In genomic region chr17:74814453-74814852, GRCh38 we compare ENCODE assay signal across 1 cellular context.
TF ChIP-seq lines count a peak whose summit lies in the region.

No MANE protein-coding gene starts in this region.

TF ChIP-seq in IMR-90, 13 proteins besides CTCF, POLR2A, EP300 and RAD21:
- no peak for TF ChIP-seq BHLHE40 (IDR thresholded peaks at IDR 0.05; ENCODE audit: low read depth, low read length)
- no peak for TF ChIP-seq SMC3 (IDR thresholded peaks at IDR 0.05; ENCODE audit: low read depth, low read length)
- TF ChIP-seq FOS (IDR thresholded peaks at IDR 0.05; ENCODE audit: low read depth, low read length) = no peak
- no peak for TF ChIP-seq RCOR1 (IDR thresholded peaks at IDR 0.05; ENCODE audit: insufficient replicate concordance, low read length)
- no peak for TF ChIP-seq CHD1 (IDR thresholded peaks at IDR 0.05; ENCODE audit: low read depth, low read length)
- no peak for TF ChIP-seq MAFK (IDR thresholded peaks at IDR 0.05; ENCODE audit: low read depth, low read length)
- TF ChIP-seq MXI1 (IDR thresholded peaks at IDR 0.05; ENCODE audit: borderline replicate concordance, low read depth, low read length) = no peak
- TF ChIP-seq, protein P1, sequence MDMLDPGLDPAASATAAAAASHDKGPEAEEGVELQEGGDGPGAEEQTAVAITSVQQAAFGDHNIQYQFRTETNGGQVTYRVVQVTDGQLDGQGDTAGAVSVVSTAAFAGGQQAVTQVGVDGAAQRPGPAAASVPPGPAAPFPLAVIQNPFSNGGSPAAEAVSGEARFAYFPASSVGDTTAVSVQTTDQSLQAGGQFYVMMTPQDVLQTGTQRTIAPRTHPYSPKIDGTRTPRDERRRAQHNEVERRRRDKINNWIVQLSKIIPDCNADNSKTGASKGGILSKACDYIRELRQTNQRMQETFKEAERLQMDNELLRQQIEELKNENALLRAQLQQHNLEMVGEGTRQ (IDR thresholded peaks at IDR 0.05; ENCODE audit: low read depth, low read length) = no peak
- TF ChIP-seq MAZ (IDR thresholded peaks at IDR 0.05; ENCODE audit: borderline replicate concordance, low read depth, low read length) = no peak
- TF ChIP-seq, protein P2, sequence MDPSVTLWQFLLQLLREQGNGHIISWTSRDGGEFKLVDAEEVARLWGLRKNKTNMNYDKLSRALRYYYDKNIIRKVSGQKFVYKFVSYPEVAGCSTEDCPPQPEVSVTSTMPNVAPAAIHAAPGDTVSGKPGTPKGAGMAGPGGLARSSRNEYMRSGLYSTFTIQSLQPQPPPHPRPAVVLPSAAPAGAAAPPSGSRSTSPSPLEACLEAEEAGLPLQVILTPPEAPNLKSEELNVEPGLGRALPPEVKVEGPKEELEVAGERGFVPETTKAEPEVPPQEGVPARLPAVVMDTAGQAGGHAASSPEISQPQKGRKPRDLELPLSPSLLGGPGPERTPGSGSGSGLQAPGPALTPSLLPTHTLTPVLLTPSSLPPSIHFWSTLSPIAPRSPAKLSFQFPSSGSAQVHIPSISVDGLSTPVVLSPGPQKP (IDR thresholded peaks at IDR 0.05; ENCODE audit: borderline replicate concordance, low read depth, low read length) = no peak
- TF ChIP-seq NFE2L2 (IDR thresholded peaks at IDR 0.05; ENCODE audit: low read depth, low read length) = no peak
- TF ChIP-seq RFX5 (IDR thresholded peaks at IDR 0.05; ENCODE audit: low read depth, low read length) = no peak
- no peak for TF ChIP-seq CEBPB (IDR thresholded peaks at IDR 0.05; ENCODE audit: low read depth, low read length)
